In genomic region chr7:5421626-5422323, GRCh38 we compare ENCODE assay signal across 1 cellular context.
TF ChIP-seq lines count a peak whose summit lies in the region.

No MANE protein-coding gene starts in this region.

TF ChIP-seq in K562, 482 proteins besides CTCF, POLR2A, EP300 and RAD21 (continued from another document):
- TF ChIP-seq PRDM10 (IDR thresholded peaks at IDR 0.05; ENCODE audit: partially characterized antibody): peak; percentile 74
- TF ChIP-seq TAF1 (IDR thresholded peaks at IDR 0.05; ENCODE audit: control insufficient read depth, extremely low read depth, insufficient read depth, low read length, severe bottlenecking): peak; percentile 15
- TF ChIP-seq RBBP5 (IDR thresholded peaks at IDR 0.05; ENCODE audit: borderline replicate concordance, insufficient read depth, low read length, poor library complexity, severe bottlenecking): peak; percentile 73
- peak; percentile 58 for TF ChIP-seq ZFX (CRISPR knock-in tag; IDR thresholded peaks at IDR 0.05)
- no peak for TF ChIP-seq ZNF277 (CRISPR knock-in tag; IDR thresholded peaks at IDR 0.05; ENCODE audit: borderline replicate concordance)
- TF ChIP-seq KAT7 (CRISPR knock-in tag; IDR thresholded peaks at IDR 0.05; ENCODE audit: borderline replicate concordance): peak; percentile 23; the same call in 1 of the 2 replicates
- peak; percentile 18; the same call in 1 of the 2 replicates for TF ChIP-seq TEAD4 (IDR thresholded peaks at IDR 0.05; ENCODE audit: low read length)
- TF ChIP-seq TEAD4 (CRISPR knock-in tag; IDR thresholded peaks at IDR 0.05; ENCODE audit: borderline replicate concordance): no peak
- TF ChIP-seq UBTF (IDR thresholded peaks at IDR 0.05; ENCODE audit: borderline replicate concordance in 1 of 2, low read depth in 2 of 2, low read length in 2 of 2): peak; percentile 89 to 96; a peak in 3 of 4 replicates
- TF ChIP-seq ZFP30 (CRISPR knock-in tag; IDR thresholded peaks at IDR 0.05; ENCODE audit: borderline replicate concordance): no peak
- no peak for TF ChIP-seq RREB1 (CRISPR knock-in tag; IDR thresholded peaks at IDR 0.05)
- peak; percentile 33 for TF ChIP-seq CHD1 (IDR thresholded peaks at IDR 0.05; ENCODE audit: low read length)
- 0 out of 2 replicates have a peak, but pooled peaks have one; percentile 39 for TF ChIP-seq ZNF395 (CRISPR knock-in tag; IDR thresholded peaks at IDR 0.05)
- no peak for TF ChIP-seq MXD1 (CRISPR knock-in tag; IDR thresholded peaks at IDR 0.05; ENCODE audit: borderline replicate concordance, poor library complexity, severe bottlenecking)
- TF ChIP-seq CC2D1A (IDR thresholded peaks at IDR 0.05): no peak
- TF ChIP-seq ZBTB40 (IDR thresholded peaks at IDR 0.05): no peak
- no peak for TF ChIP-seq ZBTB40 (CRISPR knock-in tag; IDR thresholded peaks at IDR 0.05)
